ENCODE assay signal across 1 cellular context in genomic region chr2:43190305-43191052, GRCh38.
TF ChIP-seq lines count a peak whose summit lies in the region.

No MANE protein-coding gene starts in this region.

TF ChIP-seq in K562, 482 proteins besides CTCF, POLR2A, EP300 and RAD21 (continued from another document and continues in another):
- no peak for TF ChIP-seq XRCC3 (IDR thresholded peaks at IDR 0.05)
- TF ChIP-seq MITF (IDR thresholded peaks at IDR 0.05), result peak; percentile 55; the same call in 1 of the 2 replicates
- TF ChIP-seq SMARCA4 (IDR thresholded peaks at IDR 0.05), result peak; percentile 92
- TF ChIP-seq FOXJ3 (CRISPR knock-in tag; IDR thresholded peaks at IDR 0.05), result no peak
- 0 out of 2 replicates have a peak, but pooled peaks have one; percentile 57 for TF ChIP-seq ZNF165 (CRISPR knock-in tag; IDR thresholded peaks at IDR 0.05; ENCODE audit: borderline replicate concordance)
- no peak for TF ChIP-seq PTRF (tag; IDR thresholded peaks at IDR 0.05)
- no peak for TF ChIP-seq MEIS2 (IDR thresholded peaks at IDR 0.05; ENCODE audit: partially characterized antibody)
- no peak for TF ChIP-seq RFX7 (CRISPR knock-in tag; IDR thresholded peaks at IDR 0.05)
- TF ChIP-seq ZNF280B (CRISPR knock-in tag; IDR thresholded peaks at IDR 0.05), result no peak
- no peak for TF ChIP-seq ZNF77 (CRISPR knock-in tag; IDR thresholded peaks at IDR 0.05)
- no peak for TF ChIP-seq RHOXF2B (CRISPR knock-in tag; conservative IDR thresholded peaks at IDR 0.05)
- TF ChIP-seq BRD4 (IDR thresholded peaks at IDR 0.05), result no peak
- TF ChIP-seq MLLT1 (IDR thresholded peaks at IDR 0.05), result no peak
- no peak for TF ChIP-seq L3MBTL2 (IDR thresholded peaks at IDR 0.05)
- peak; percentile 9; the same call in 1 of the 2 replicates for TF ChIP-seq TRIM25 (IDR thresholded peaks at IDR 0.05; ENCODE audit: borderline replicate concordance)
- no peak for TF ChIP-seq FIP1L1 (IDR thresholded peaks at IDR 0.05; ENCODE audit: low read depth, low read length, poor library complexity, severe bottlenecking)
- TF ChIP-seq SIRT6 (IDR thresholded peaks at IDR 0.05; ENCODE audit: low read depth, low read length), result no peak
- TF ChIP-seq ZNF778 (CRISPR knock-in tag; IDR thresholded peaks at IDR 0.05), result no peak
- no peak for TF ChIP-seq ZNF232 (CRISPR knock-in tag; IDR thresholded peaks at IDR 0.05)
- no peak for TF ChIP-seq ZNF699 (CRISPR knock-in tag; IDR thresholded peaks at IDR 0.05; ENCODE audit: insufficient replicate concordance)
- TF ChIP-seq HEY1 (CRISPR knock-in tag; IDR thresholded peaks at IDR 0.05; ENCODE audit: borderline replicate concordance), result no peak
- no peak for TF ChIP-seq E2F4 (CRISPR knock-in tag; IDR thresholded peaks at IDR 0.05; ENCODE audit: low read depth)
- no peak for TF ChIP-seq ZEB2 (IDR thresholded peaks at IDR 0.05)
- no peak for TF ChIP-seq WHSC1 (IDR thresholded peaks at IDR 0.05; ENCODE audit: low read length)
- TF ChIP-seq FOXJ2 (tag; IDR thresholded peaks at IDR 0.05), result no peak
- no peak for TF ChIP-seq NFATC3 (IDR thresholded peaks at IDR 0.05)
- TF ChIP-seq ARID3A (IDR thresholded peaks at IDR 0.05; ENCODE audit: borderline replicate concordance, low read depth, low read length), result no peak
- TF ChIP-seq CAMTA2 (CRISPR knock-in tag; conservative IDR thresholded peaks at IDR 0.05), result no peak
- TF ChIP-seq NUFIP1 (IDR thresholded peaks at IDR 0.05; ENCODE audit: partially characterized antibody), result no peak
- no peak for TF ChIP-seq ZNF655 (CRISPR knock-in tag; IDR thresholded peaks at IDR 0.05)
- TF ChIP-seq POLR2G (IDR thresholded peaks at IDR 0.05; ENCODE audit: low read depth, low read length), result 0 out of 2 replicates have a peak, but pooled peaks have one; percentile 30
- 0 out of 2 replicates have a peak, but pooled peaks have one; percentile 18 for TF ChIP-seq BCL6 (CRISPR knock-in tag; IDR thresholded peaks at IDR 0.05)
- TF ChIP-seq ZNF12 (CRISPR knock-in tag; IDR thresholded peaks at IDR 0.05), result no peak
- TF ChIP-seq ERF (CRISPR knock-in tag; IDR thresholded peaks at IDR 0.05), result peak; percentile 96; the same call in 1 of the 2 replicates
- TF ChIP-seq PTTG1 (tag; IDR thresholded peaks at IDR 0.05; ENCODE audit: low read depth), result no peak
- no peak for TF ChIP-seq GTF2A2 (tag; IDR thresholded peaks at IDR 0.05)
- TF ChIP-seq ZNF347 (CRISPR knock-in tag; IDR thresholded peaks at IDR 0.05; ENCODE audit: low read depth), result 0 out of 2 replicates have a peak, but pooled peaks have one; percentile 12
- no peak for TF ChIP-seq ZFP36 (IDR thresholded peaks at IDR 0.05; ENCODE audit: low read depth, low read length, partially characterized antibody)
- no peak for TF ChIP-seq ZNF184 (CRISPR knock-in tag; IDR thresholded peaks at IDR 0.05)
- TF ChIP-seq FOS (IDR thresholded peaks at IDR 0.05; ENCODE audit: extremely low read depth, insufficient read length), result no peak
- TF ChIP-seq NFE2 (IDR thresholded peaks at IDR 0.05; ENCODE audit: low read depth), result no peak; the same call in 1 of the 2 replicates
- TF ChIP-seq NR4A1 (CRISPR knock-in tag; IDR thresholded peaks at IDR 0.05), result peak; percentile 86; the same call in 1 of the 2 replicates
- peak; percentile 91 for TF ChIP-seq NR4A1 (tag; IDR thresholded peaks at IDR 0.05)
- TF ChIP-seq IRF2 (CRISPR knock-in tag; IDR thresholded peaks at IDR 0.05), result no peak
- TF ChIP-seq ZNF780A (CRISPR knock-in tag; IDR thresholded peaks at IDR 0.05), result no peak
- TF ChIP-seq ZNF79 (CRISPR knock-in tag; IDR thresholded peaks at IDR 0.05; ENCODE audit: low read depth), result peak; percentile 25; the same call in 1 of the 2 replicates
- TF ChIP-seq TEAD2 (tag; IDR thresholded peaks at IDR 0.05), result no peak
- no peak for TF ChIP-seq ZNF318 (IDR thresholded peaks at IDR 0.05; ENCODE audit: borderline replicate concordance in 1 of 2, low read depth in 1 of 2)
- TF ChIP-seq NR3C1 (CRISPR knock-in tag; IDR thresholded peaks at IDR 0.05), result no peak
- peak; percentile 49 to 53; a peak in 2 of 4 replicates for TF ChIP-seq KDM1A (IDR thresholded peaks at IDR 0.05)
- TF ChIP-seq NRF1 (conservative IDR thresholded peaks at IDR 0.05 in 1 of 2, IDR thresholded peaks at IDR 0.05 in 1 of 2), result no peak
- no peak for TF ChIP-seq ZNF146 (CRISPR knock-in tag; IDR thresholded peaks at IDR 0.05; ENCODE audit: unreplicated experiment)
- TF ChIP-seq KLF10 (CRISPR knock-in tag; IDR thresholded peaks at IDR 0.05), result no peak
- TF ChIP-seq RUNX1 (IDR thresholded peaks at IDR 0.05; ENCODE audit: low read depth), result peak; percentile 62; the same call in 1 of the 2 replicates
